ENCODE assay signal across 26 cellular contexts in the genomic region with DNA sequence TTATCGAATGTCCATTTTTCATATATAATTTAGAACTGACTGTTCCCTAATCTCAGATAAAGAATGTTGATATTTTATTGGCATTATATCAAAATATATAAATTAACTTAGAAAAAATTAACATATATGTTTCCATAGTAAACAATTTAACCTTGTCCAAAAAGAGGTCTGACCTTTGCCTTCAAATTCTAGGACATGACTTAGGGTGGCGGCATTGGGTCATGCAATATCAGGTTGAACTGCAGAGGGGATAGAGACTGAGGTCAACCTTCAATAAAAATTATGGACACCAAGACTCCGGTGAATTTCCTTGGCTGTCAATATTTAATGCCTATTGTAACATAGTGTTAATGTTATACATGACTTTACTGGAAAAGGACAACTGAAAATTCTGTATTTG.
DNase-seq lines count a peak whose midpoint lies in the region; ATAC-seq, FAIRE-seq and TF ChIP-seq lines count a peak whose summit lies in the region.
"Had no signal": no experiment of that assay in that cellular context is flagged by ENCODE, and none has a peak within 500 bp of the region (broad histone marks: within the 10 kb centered on the region; RNA-seq: fewer than 3 reads in every experiment).

No MANE protein-coding gene starts in this region.

- intact Hi-C loops in HepG2 (cut with micrococcal nuclease; ENCODE audit: unreplicated experiment) = no loop called here
- intact Hi-C loops in right lobe of liver (cut with DNase I) = no loop called here
- intact Hi-C loops in prostate gland (cut with DNase I) = no loop called here

- CTCF ChIA-PET in HepG2 (lab: Yijun Ruan, JAX; ENCODE audit: low intra/inter-chr PET ratio, low total read pairs) = no interaction called here

- ATAC-seq in HepG2 (no peak), RWPE2 (ENCODE audit: low read depth) (no peak), right lobe of liver (peak; percentile 91 to 97 (median 94)), HG03469 (IDR thresholded peaks at IDR 0.05; ENCODE audit: unreplicated experiment) (no peak), HG02610 (IDR thresholded peaks at IDR 0.05; ENCODE audit: unreplicated experiment) (no peak)
- ATAC-seq: A549, GM12878 had no signal

- TF ChIP-seq RAD21 in liver (IDR thresholded peaks at IDR 0.05) (peak; percentile 81 to 89), HepG2 (CRISPR knock-in tag; IDR thresholded peaks at IDR 0.05) (no peak)

- H3K36me3 ChIP-seq in liver (ENCODE audit: control insufficient read depth in 4 of 4, insufficient read depth in 3 of 4, low read depth in 1 of 4, low read length in 3 of 4) (no peaks in the 10 kb centered on the region), HepG2 (replicated peaks in 1 of 2; ENCODE audit: control insufficient read depth in 1 of 2, insufficient read depth in 2 of 2, low read length in 2 of 2) (no peaks in the 10 kb centered on the region), RWPE2 (ENCODE audit: low read depth) (no peaks in the 10 kb centered on the region), right lobe of liver (no peaks in the 10 kb centered on the region), prostate gland (no peaks in the 10 kb centered on the region)
- H3K36me3 ChIP-seq: BLaER1 treated with 17β-estradiol and CSF1 and Interleukin-3, amounts not matched to agents 10 nM and 100 nM had no signal

- H3K9me3 ChIP-seq in liver (ENCODE audit: control insufficient read depth in 4 of 4, low read length in 3 of 4) (no peaks in the 10 kb centered on the region), HepG2 (ENCODE audit: low read length) (peaks cover 16% of the 10 kb centered on the region), RWPE2 (ENCODE audit: severe bottlenecking) (no peaks in the 10 kb centered on the region), right lobe of liver (no peaks in the 10 kb centered on the region), prostate gland (no peaks in the 10 kb centered on the region)
- H3K9me3 ChIP-seq: A549; BLaER1 treated with 17β-estradiol and CSF1 and Interleukin-3, amounts not matched to agents 10 nM and 100 nM had no signal

- TF ChIP-seq EP300 in HepG2 (IDR thresholded peaks at IDR 0.05; ENCODE audit: low read depth in 2 of 2, low read length in 2 of 2) (no peak), HepG2 (CRISPR knock-in tag; IDR thresholded peaks at IDR 0.05; ENCODE audit: borderline replicate concordance) (no peak)

- H3K4me2 ChIP-seq in HepG2 (ENCODE audit: low read depth, low read length) = no peak overlapping the region
- H3K4me2 ChIP-seq: A549; BLaER1 treated with 17β-estradiol and CSF1 and Interleukin-3, amounts not matched to agents 10 nM and 100 nM had no signal

- H4K20me1 ChIP-seq in HepG2 (ENCODE audit: insufficient read depth, low read length) = no peaks in the 10 kb centered on the region
- H4K20me1 ChIP-seq: BLaER1 treated with 17β-estradiol and CSF1 and Interleukin-3, amounts not matched to agents 10 nM and 100 nM had no signal

- no TSS peak for BruUV-seq in HepG2 (replicated peaks; lab: Mats Ljungman, UMichigan)

- TF ChIP-seq CTCF in liver (IDR thresholded peaks at IDR 0.05; ENCODE audit: low read depth, low read length, missing input control) (peak; percentile 47), HepG2 (CRISPR knock-in tag; IDR thresholded peaks at IDR 0.05) (no peak), RWPE2 (IDR thresholded peaks at IDR 0.05; ENCODE audit: poor library complexity, severe bottlenecking) (peak; percentile 33), right lobe of liver (IDR thresholded peaks at IDR 0.05) (peak; percentile 46 to 64 (median 54)), prostate gland (IDR thresholded peaks at IDR 0.05) (no peak)

- POLR2A ChIA-PET in HepG2 (lab: Yijun Ruan, JAX) = no interaction called here

- no peak for TF ChIP-seq POLR2A in HepG2 (IDR thresholded peaks at IDR 0.05; ENCODE audit: insufficient read depth in 1 of 2, low read depth in 2 of 2, low read length in 2 of 2)
- no peak for TF ChIP-seq POLR2A in erythroblast (IDR thresholded peaks at IDR 0.05; ENCODE audit: low read length)
- no peak for TF ChIP-seq POLR2A in right lobe of liver (IDR thresholded peaks at IDR 0.05)
- no peak for TF ChIP-seq POLR2A in prostate gland (IDR thresholded peaks at IDR 0.05)

- H3K27me3 ChIP-seq in liver (ENCODE audit: control insufficient read depth in 4 of 4, insufficient read depth in 4 of 4, low read length in 3 of 4) (no peaks in the 10 kb centered on the region), HepG2 (ENCODE audit: control insufficient read depth in 1 of 2, insufficient read depth in 2 of 2, low read length in 2 of 2) (no peaks in the 10 kb centered on the region), RWPE2 (ENCODE audit: insufficient read depth, poor library complexity, severe bottlenecking) (peaks cover 11% of the 10 kb centered on the region), right lobe of liver (no peaks in the 10 kb centered on the region), prostate gland (replicated peaks; ENCODE audit: insufficient read depth) (no peaks in the 10 kb centered on the region)
- H3K27me3 ChIP-seq: BLaER1 treated with 17β-estradiol and CSF1 and Interleukin-3, amounts not matched to agents 10 nM and 100 nM had no signal

- 51% methylated on average over 3 of the region's 3 CpGs for WGBS in liver
- 2% methylated on average over 3 of the region's 3 CpGs for WGBS in HepG2 (ENCODE audit: low lambda C conversion rate)
- WGBS in right lobe of liver (ENCODE audit: insufficient coverage, low coverage, low lambda C conversion rate, missing lambda C conversion rate) = 30% methylated on average over 3 of the region's 3 CpGs
- 82% methylated on average over 3 of the region's 3 CpGs for WGBS in prostate gland

- no peak for FAIRE-seq in HepG2 (lab: Jason Lieb, UNC)
- FAIRE-seq: A549, GM12878, GM12892, GM18507 had no signal

- no peaks in the 10 kb centered on the region for H3K79me2 ChIP-seq in HepG2 (ENCODE audit: insufficient read depth, low read length)

- H3K9ac ChIP-seq in liver (ENCODE audit: low read depth in 1 of 2, low read length in 2 of 2) = no peak overlapping the region
- no peak overlapping the region for H3K9ac ChIP-seq in HepG2 (ENCODE audit: insufficient read depth, low read depth, low read length)
- H3K9ac ChIP-seq: BLaER1 treated with 17β-estradiol and CSF1 and Interleukin-3, amounts not matched to agents 10 nM and 100 nM had no signal

- H3K4me3 ChIP-seq in liver (ENCODE audit: low read depth in 1 of 3, low read length in 3 of 3) (no peak overlapping the region), HepG2 (replicated peaks in 1 of 3; ENCODE audit: insufficient read depth in 1 of 3, low read depth in 2 of 3, low read length in 3 of 3) (no peak overlapping the region), RWPE2 (ENCODE audit: severe bottlenecking) (no peak overlapping the region), right lobe of liver (no peak overlapping the region), prostate gland (no peak overlapping the region)
- H3K4me3 ChIP-seq: A549; BLaER1 treated with 17β-estradiol and CSF1 and Interleukin-3, amounts not matched to agents 10 nM and 100 nM; GM12878 had no signal

- in situ Hi-C loops in HepG2 (cut with HindIII; ENCODE audit: extremely low pct_ligation_motif_present, low pct_unique_long_range_greater_than_20kb) = no loop called here

- DNase-seq in HepG2 (ENCODE audit: low spot score) (no peak), RWPE2 (ENCODE audit: low spot score) (no peak), erythroblast (lab: John Stamatoyannopoulos, UW) (peak; percentile 1), right lobe of liver (peak in 1 of 3 donors; percentile 17), prostate gland (ENCODE audit: low spot score) (no peak)
- DNase-seq: AML-193; CD4-positive, alpha-beta memory T cell; CD4-positive, CD25-positive, alpha-beta regulatory T cell; CD8-positive, alpha-beta memory T cell; COR-L47; DMS 273 treated with DMSO at 0.1 percent for 48 hours; DMS153; DMS53; DMS79; DND-41; EL; GDM1 had no signal

- H3K27ac ChIP-seq in liver (ENCODE audit: low read depth in 1 of 2, low read length in 2 of 2) (no peak overlapping the region), HepG2 (ENCODE audit: extremely low read length, insufficient read depth, low read length) (no peak overlapping the region), RWPE2 (ENCODE audit: poor library complexity, severe bottlenecking) (no peak overlapping the region), right lobe of liver (no peak overlapping the region), prostate gland (no peak overlapping the region)
- H3K27ac ChIP-seq: 22Rv1; A549; BLaER1 treated with 17β-estradiol and CSF1 and Interleukin-3, amounts not matched to agents 10 nM and 100 nM had no signal

- H3K4me1 ChIP-seq in liver (ENCODE audit: control insufficient read depth in 4 of 4, insufficient read depth in 4 of 4, low read length in 3 of 4) (no peaks in the 10 kb centered on the region), HepG2 (ENCODE audit: insufficient read depth, low read length) (no peaks in the 10 kb centered on the region), RWPE2 (ENCODE audit: insufficient read depth, poor library complexity, severe bottlenecking) (no peaks in the 10 kb centered on the region), right lobe of liver (no peaks in the 10 kb centered on the region), prostate gland (replicated peaks) (no peaks in the 10 kb centered on the region)
- H3K4me1 ChIP-seq: A549; BLaER1 treated with 17β-estradiol and CSF1 and Interleukin-3, amounts not matched to agents 10 nM and 100 nM had no signal

- H2AFZ ChIP-seq in HepG2 (ENCODE audit: low read length) = no peak overlapping the region

TF ChIP-seq in liver, 16 proteins besides CTCF, POLR2A, EP300 and RAD21:
- TF ChIP-seq HNF4A (conservative IDR thresholded peaks at IDR 0.05) = peak; percentile 60 to 70
- peak; percentile 36 for TF ChIP-seq NR2F2 (IDR thresholded peaks at IDR 0.05)
- no peak for TF ChIP-seq FOXA2 (IDR thresholded peaks at IDR 0.05)
- peak; percentile 22 for TF ChIP-seq HNF4G (IDR thresholded peaks at IDR 0.05)
- peak; percentile 54 to 76 for TF ChIP-seq RXRA (IDR thresholded peaks at IDR 0.05)
- no peak for TF ChIP-seq GABPA (IDR thresholded peaks at IDR 0.05 in 1 of 2, conservative IDR thresholded peaks at IDR 0.05 in 1 of 2)

TF ChIP-seq in HepG2, 621 proteins besides CTCF, POLR2A, EP300 and RAD21:
- TF ChIP-seq ZNF629 (CRISPR knock-in tag; conservative IDR thresholded peaks at IDR 0.05) (no peak), NFIC (IDR thresholded peaks at IDR 0.05; ENCODE audit: low read length) (no peak), ZSCAN12 (CRISPR knock-in tag; IDR thresholded peaks at IDR 0.05) (no peak), ONECUT2 (CRISPR knock-in tag; IDR thresholded peaks at IDR 0.05) (no peak), ISX (CRISPR knock-in tag; conservative IDR thresholded peaks at IDR 0.05) (no peak), HHEX (CRISPR knock-in tag; IDR thresholded peaks at IDR 0.05) (no peak)
TF ChIP-seq in HepG2: peak in this region for 0.

Comparison
In these comparisons a context has a peak if more than half of its experiments do, and no peak if none do; other contexts are left out.
1. CTCF ChIP-seq: peak in liver (single experiment), RWPE2 (single experiment) and right lobe of liver (4 of 4); none in HepG2 (single experiment) and prostate gland (0 of 4).
2. ATAC-seq: peak in right lobe of liver (4 of 4); none in HepG2 (single experiment), RWPE2 (single experiment), HG03469 (single experiment) and HG02610 (single experiment).
3. DNase-seq: peak in erythroblast (2 of 2); none in HepG2 (single experiment), RWPE2 (single experiment) and prostate gland (single experiment).